ENCODE assay signal across 1 cellular context in the genomic region with DNA sequence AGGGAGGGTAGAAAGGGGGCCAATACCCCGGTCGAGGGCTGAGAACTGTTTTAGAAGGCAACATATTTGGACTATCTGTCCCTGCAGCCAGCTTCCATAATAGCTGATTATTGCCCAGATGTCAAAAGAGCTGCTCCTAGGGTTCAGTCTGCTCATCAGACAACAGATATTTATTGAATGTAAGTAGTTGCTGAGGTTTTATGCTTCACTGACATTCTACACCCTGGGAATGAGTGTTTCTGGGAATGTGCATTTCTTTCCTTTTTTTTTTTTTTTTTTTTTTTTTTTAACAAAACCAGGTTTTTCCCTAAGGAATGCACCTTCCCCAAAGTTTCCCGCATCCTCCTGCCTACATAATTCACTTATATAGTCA. TPM values are rescaled to one million over a fixed set of nuclear protein-coding genes. Genes with fewer than 3 reads are reported as not detected.
"Had no signal": no experiment of that assay in that cellular context is flagged by ENCODE, and none has a peak within 500 bp of the region (broad histone marks: within the 10 kb centered on the region; RNA-seq: fewer than 3 reads in every experiment).

No MANE protein-coding gene starts in this region.

RNA-seq across cellular contexts. Expression of gene AFF3, which starts 33.8 kb away (rescaled TPM):
- total RNA-seq: dermis blood vessel endothelial cell had no signal
